ENCODE assay signal across 29 cellular contexts in the genomic region with DNA sequence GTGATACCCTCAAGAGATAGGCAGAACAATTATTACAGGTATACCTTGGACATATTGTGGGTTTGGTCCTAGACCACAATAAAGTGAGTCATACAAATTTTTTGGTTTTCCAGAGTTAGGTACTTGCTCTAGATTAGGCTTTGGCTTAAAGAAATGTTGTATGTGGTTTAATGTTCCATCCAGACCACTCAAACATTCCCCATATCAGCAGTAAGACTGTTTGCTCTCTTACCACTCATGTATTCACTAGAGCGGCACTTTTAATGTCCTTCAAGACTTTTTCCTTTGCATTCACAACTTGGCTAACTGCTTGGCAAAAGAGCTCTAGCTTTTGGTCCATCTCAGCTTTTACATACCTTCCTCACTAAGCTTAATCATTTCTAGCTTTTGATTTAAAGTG.
"Had no signal": no experiment of that assay in that cellular context is flagged by ENCODE, and none has a peak within 500 bp of the region (broad histone marks: within the 10 kb centered on the region; RNA-seq: fewer than 3 reads in every experiment).

No MANE protein-coding gene starts in this region.

- ATAC-seq: activated CD8-positive, alpha-beta memory T cell treated with anti-CD3 and anti-CD28 coated beads, Interleukin-2, amount 10 ng/mL, durations not matched to agents 7 days and 5 days; activated naive CD8-positive, alpha-beta T cell treated with anti-CD3 and anti-CD28 coated beads, Interleukin-2, amount 50 U/mL, for 24 hours; PC-3; Right ventricle myocardium inferior; SK-N-SH treated with all-trans-retinoic acid at 6 μM for 48 hours had no signal

- H3K4me3 ChIP-seq: Peyer's patch had no signal

- H3K36me3 ChIP-seq: brain microvascular endothelial cell, Peyer's patch, WERI-Rb-1 had no signal

- H3K4me1 ChIP-seq: Peyer's patch had no signal

- H3K27ac ChIP-seq: brain microvascular endothelial cell, Peyer's patch, RWPE1, WERI-Rb-1 had no signal

- DNase-seq: activated CD4-positive, alpha-beta memory T cell treated with anti-CD3 and anti-CD28 coated beads, Interleukin-2, amount 10 ng/mL, durations not matched to agents 7 days and 5 days; activated CD4-positive, alpha-beta T cell treated with anti-CD3 and anti-CD28 coated beads for 1 hour; activated CD4-positive, alpha-beta T cell treated with anti-CD3 and anti-CD28 coated beads for 48 hours; activated CD4-positive, CD25-positive, alpha-beta regulatory T cell; activated CD8-positive, alpha-beta memory T cell treated with anti-CD3 and anti-CD28 coated beads for 24 hours; activated CD8-positive, alpha-beta memory T cell treated with anti-CD3 and anti-CD28 coated beads, Interleukin-2, amount 10 ng/mL, durations not matched to agents 7 days and 5 days; activated CD8-positive, alpha-beta memory T cell treated with anti-CD3 and anti-CD28 coated beads, Interleukin-2, amount 50 U/mL, for 48 hours; activated effector memory CD4-positive, alpha-beta T cell treated with Interleukin-2 at 50 U/mL for 16 hours; activated naive CD4-positive, alpha-beta T cell treated with anti-CD3 and anti-CD28 coated beads, Interleukin-2, amount 10 ng/mL, durations not matched to agents 7 days and 5 days; activated naive CD8-positive, alpha-beta T cell treated with anti-CD3 and anti-CD28 coated beads, Interleukin-2, amount 50 U/mL, for 24 hours; activated T-cell treated with anti-CD3 and anti-CD28 coated beads, Interleukin-2, amount 50 U/mL, for 48 hours; anterior cingulate cortex; brain microvascular endothelial cell; central memory CD4-positive, alpha-beta T cell; Karpas-422; KBM-7; NCI-H1105; NCI-H1417 treated with DMSO at 0.1 percent for 48 hours; NCI-H187 treated with DMSO at 0.1 percent for 48 hours; NCI-H524; PC-3; Peyer's patch; SIG-M5; T-helper 1 cell; T1000; WERI-Rb-1 had no signal

- H3K27me3 ChIP-seq: brain microvascular endothelial cell, Peyer's patch had no signal

- H3K9me3 ChIP-seq: Peyer's patch had no signal
